ENCODE assay signal across 8 cellular contexts in genomic region chr7:96322373-96322695, GRCh38. TPM values are rescaled to one million over a fixed set of nuclear protein-coding genes. Genes with fewer than 3 reads are reported as not detected.
DNase-seq lines count a peak whose midpoint lies in the region; ATAC-seq and TF ChIP-seq lines count a peak whose summit lies in the region.

No MANE protein-coding gene starts in this region.

- H3K9me3 ChIP-seq in heart right ventricle, result peaks cover 0 to 7% (median 0%) of the 10 kb centered on the region in 11 donors
- H3K9me3 ChIP-seq in liver (ENCODE audit: control insufficient read depth in 4 of 4, low read length in 3 of 4), result no peaks in the 10 kb centered on the region

- H3K4me3 ChIP-seq in heart right ventricle (peak overlapping the region in 9 of 10 donors; percentile 80 to 99 (median 93)), liver (ENCODE audit: low read depth in 1 of 3, low read length in 3 of 3) (peak overlapping the region in 2 of 3 donors; percentile 8 to 99), urinary bladder (ENCODE audit: low read depth, low read length) (peak overlapping the region; percentile 91)

- no peaks in the 10 kb centered on the region for H3K9me3 Mint-ChIP-seq in activated naive CD8-positive, alpha-beta T cell (ENCODE audit: low read depth)

- H3K27ac ChIP-seq in heart right ventricle (peak overlapping the region in 9 of 10 donors; percentile 93 to 99 (median 97)), liver (ENCODE audit: low read depth in 1 of 2, low read length in 2 of 2) (peak overlapping the region; percentile 99), urinary bladder (ENCODE audit: low read depth) (no peak overlapping the region)

- no peaks in the 10 kb centered on the region for H3K36me3 ChIP-seq in heart right ventricle
- no peaks in the 10 kb centered on the region for H3K36me3 ChIP-seq in liver (ENCODE audit: control insufficient read depth in 4 of 4, insufficient read depth in 3 of 4, low read depth in 1 of 4, low read length in 3 of 4)
- H3K36me3 ChIP-seq in urinary bladder (ENCODE audit: insufficient read depth), result no peaks in the 10 kb centered on the region

- peak in 1 of 2 donors; percentile 10 for TF ChIP-seq RAD21 in liver (IDR thresholded peaks at IDR 0.05)

- H3K9ac ChIP-seq in liver (ENCODE audit: low read depth in 1 of 2, low read length in 2 of 2), result no peak overlapping the region

- H3K36me3 Mint-ChIP-seq in activated naive CD8-positive, alpha-beta T cell, result peaks cover 6% of the 10 kb centered on the region

- peaks cover 29% of the 10 kb centered on the region for H3K4me1 Mint-ChIP-seq in activated naive CD8-positive, alpha-beta T cell (ENCODE audit: low read depth)

- intact Hi-C loops in heart right ventricle (cut with DNase I) (loop anchor here in 3 of 10 donors (5.0 to 10.0 kb wide), 3 partner anchors 90 to 385 kb away; partner anchors contain the start of gene SEM1 (in 2 of the 3)), Right ventricle myocardium superior (cut with DNase I) (loop anchor here (10.0 kb wide), 1 partner anchor 372 kb away; no protein-coding TSS in a partner anchor)

- H3K4me3 Mint-ChIP-seq in activated naive CD8-positive, alpha-beta T cell, result peak overlapping the region; percentile 93

- WGBS in heart right ventricle, 2 donors, result 32 to 36% methylated on average over 9 of the region's 9 CpGs
- WGBS in liver, result 14% methylated on average over 9 of the region's 9 CpGs
- WGBS in urinary bladder, result 33% methylated on average over 9 of the region's 9 CpGs

- peak overlapping the region; percentile 86 for H3K27ac Mint-ChIP-seq in activated naive CD8-positive, alpha-beta T cell

- ATAC-seq in heart right ventricle, result no peak
- ATAC-seq in Right ventricle myocardium superior (ENCODE audit: poor library complexity), result no peak
- ATAC-seq in HG02571 (IDR thresholded peaks at IDR 0.05; ENCODE audit: unreplicated experiment), result no peak

- no peaks in the 10 kb centered on the region for H3K27me3 Mint-ChIP-seq in activated naive CD8-positive, alpha-beta T cell

- H3K27me3 ChIP-seq in heart right ventricle (no peaks in the 10 kb centered on the region), liver (ENCODE audit: control insufficient read depth in 4 of 4, insufficient read depth in 4 of 4, low read length in 3 of 4) (no peaks in the 10 kb centered on the region)

- TF ChIP-seq CTCF in heart right ventricle (IDR thresholded peaks at IDR 0.05), result no peak
- TF ChIP-seq CTCF in liver (IDR thresholded peaks at IDR 0.05; ENCODE audit: low read depth, low read length, missing input control), result no peak

- no peak for DNase-seq in heart right ventricle
- DNase-seq in Right ventricle myocardium superior, result no peak
- DNase-seq in stimulated activated naive CD4-positive, alpha-beta T cell treated with Interleukin-2 at 50 U/mL for 16 hours (lab: John Stamatoyannopoulos, UW), result no peak
- no peak for DNase-seq in SIG-M5 (lab: John Stamatoyannopoulos, UW)

- H3K4me1 ChIP-seq in heart right ventricle (peaks cover 5 to 38% (median 32%) of the 10 kb centered on the region in 9 donors), liver (ENCODE audit: control insufficient read depth in 4 of 4, insufficient read depth in 4 of 4, low read length in 3 of 4) (peaks cover 6 to 48% (median 33%) of the 10 kb centered on the region in 4 donors), urinary bladder (ENCODE audit: insufficient read depth) (no peaks in the 10 kb centered on the region)

TF ChIP-seq in liver, 16 proteins besides CTCF, POLR2A, EP300 and RAD21:
- TF ChIP-seq HNF4G (IDR thresholded peaks at IDR 0.05), result peak; percentile 47
- peak in 1 of 2 donors; percentile 3 for TF ChIP-seq GABPA (IDR thresholded peaks at IDR 0.05 in 1 of 2, conservative IDR thresholded peaks at IDR 0.05 in 1 of 2)
- TF ChIP-seq, protein P1, sequence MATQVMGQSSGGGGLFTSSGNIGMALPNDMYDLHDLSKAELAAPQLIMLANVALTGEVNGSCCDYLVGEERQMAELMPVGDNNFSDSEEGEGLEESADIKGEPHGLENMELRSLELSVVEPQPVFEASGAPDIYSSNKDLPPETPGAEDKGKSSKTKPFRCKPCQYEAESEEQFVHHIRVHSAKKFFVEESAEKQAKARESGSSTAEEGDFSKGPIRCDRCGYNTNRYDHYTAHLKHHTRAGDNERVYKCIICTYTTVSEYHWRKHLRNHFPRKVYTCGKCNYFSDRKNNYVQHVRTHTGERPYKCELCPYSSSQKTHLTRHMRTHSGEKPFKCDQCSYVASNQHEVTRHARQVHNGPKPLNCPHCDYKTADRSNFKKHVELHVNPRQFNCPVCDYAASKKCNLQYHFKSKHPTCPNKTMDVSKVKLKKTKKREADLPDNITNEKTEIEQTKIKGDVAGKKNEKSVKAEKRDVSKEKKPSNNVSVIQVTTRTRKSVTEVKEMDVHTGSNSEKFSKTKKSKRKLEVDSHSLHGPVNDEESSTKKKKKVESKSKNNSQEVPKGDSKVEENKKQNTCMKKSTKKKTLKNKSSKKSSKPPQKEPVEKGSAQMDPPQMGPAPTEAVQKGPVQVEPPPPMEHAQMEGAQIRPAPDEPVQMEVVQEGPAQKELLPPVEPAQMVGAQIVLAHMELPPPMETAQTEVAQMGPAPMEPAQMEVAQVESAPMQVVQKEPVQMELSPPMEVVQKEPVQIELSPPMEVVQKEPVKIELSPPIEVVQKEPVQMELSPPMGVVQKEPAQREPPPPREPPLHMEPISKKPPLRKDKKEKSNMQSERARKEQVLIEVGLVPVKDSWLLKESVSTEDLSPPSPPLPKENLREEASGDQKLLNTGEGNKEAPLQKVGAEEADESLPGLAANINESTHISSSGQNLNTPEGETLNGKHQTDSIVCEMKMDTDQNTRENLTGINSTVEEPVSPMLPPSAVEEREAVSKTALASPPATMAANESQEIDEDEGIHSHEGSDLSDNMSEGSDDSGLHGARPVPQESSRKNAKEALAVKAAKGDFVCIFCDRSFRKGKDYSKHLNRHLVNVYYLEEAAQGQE (IDR thresholded peaks at IDR 0.05), result peak; percentile 10
- no peak for TF ChIP-seq TAF1 (conservative IDR thresholded peaks at IDR 0.05)
- TF ChIP-seq HNF4A (conservative IDR thresholded peaks at IDR 0.05), result peak; percentile 53 to 88
- peak; percentile 74 for TF ChIP-seq SP1 (IDR thresholded peaks at IDR 0.05)
- TF ChIP-seq YY1 (IDR thresholded peaks at IDR 0.05), result peak; percentile 32
- TF ChIP-seq RXRA (IDR thresholded peaks at IDR 0.05), result peak; percentile 65 to 87
- no peak for TF ChIP-seq NR2F2 (IDR thresholded peaks at IDR 0.05)
- peak; percentile 34 for TF ChIP-seq ATF3 (IDR thresholded peaks at IDR 0.05)
- TF ChIP-seq ZBTB33 (IDR thresholded peaks at IDR 0.05), result peak; percentile 28
- no peak for TF ChIP-seq FOXA1 (IDR thresholded peaks at IDR 0.05)
- TF ChIP-seq MAX (IDR thresholded peaks at IDR 0.05), result peak; percentile 34
- peak; percentile 6 to 30 for TF ChIP-seq JUND (IDR thresholded peaks at IDR 0.05)
- TF ChIP-seq FOXA2 (IDR thresholded peaks at IDR 0.05), result no peak

RNA-seq across cellular contexts. Expression of gene SLC25A13, which starts 0.4 kb away (rescaled TPM):
- total RNA-seq in heart right ventricle, result 10 to 100 TPM in 5 of 10 donors, 1 to 10 TPM in 5; 6.5 to 15.3 (median 10.3) TPM
- 1 to 10 TPM; 5.2 to 8.1 TPM for polyA plus RNA-seq in heart right ventricle
- 11.6 TPM for total RNA-seq in Right ventricle myocardium superior
- 100 to 1,000 TPM in 1 of 2 donors, 10 to 100 TPM in 1; 45.6 to 116 TPM for total RNA-seq in liver
- polyA plus RNA-seq in liver, result 10 to 100 TPM; 52.4 to 75.4 TPM
- total RNA-seq in urinary bladder, result 30.5 TPM
- polyA plus RNA-seq in urinary bladder, result 11.5 TPM
